In the genomic region with DNA sequence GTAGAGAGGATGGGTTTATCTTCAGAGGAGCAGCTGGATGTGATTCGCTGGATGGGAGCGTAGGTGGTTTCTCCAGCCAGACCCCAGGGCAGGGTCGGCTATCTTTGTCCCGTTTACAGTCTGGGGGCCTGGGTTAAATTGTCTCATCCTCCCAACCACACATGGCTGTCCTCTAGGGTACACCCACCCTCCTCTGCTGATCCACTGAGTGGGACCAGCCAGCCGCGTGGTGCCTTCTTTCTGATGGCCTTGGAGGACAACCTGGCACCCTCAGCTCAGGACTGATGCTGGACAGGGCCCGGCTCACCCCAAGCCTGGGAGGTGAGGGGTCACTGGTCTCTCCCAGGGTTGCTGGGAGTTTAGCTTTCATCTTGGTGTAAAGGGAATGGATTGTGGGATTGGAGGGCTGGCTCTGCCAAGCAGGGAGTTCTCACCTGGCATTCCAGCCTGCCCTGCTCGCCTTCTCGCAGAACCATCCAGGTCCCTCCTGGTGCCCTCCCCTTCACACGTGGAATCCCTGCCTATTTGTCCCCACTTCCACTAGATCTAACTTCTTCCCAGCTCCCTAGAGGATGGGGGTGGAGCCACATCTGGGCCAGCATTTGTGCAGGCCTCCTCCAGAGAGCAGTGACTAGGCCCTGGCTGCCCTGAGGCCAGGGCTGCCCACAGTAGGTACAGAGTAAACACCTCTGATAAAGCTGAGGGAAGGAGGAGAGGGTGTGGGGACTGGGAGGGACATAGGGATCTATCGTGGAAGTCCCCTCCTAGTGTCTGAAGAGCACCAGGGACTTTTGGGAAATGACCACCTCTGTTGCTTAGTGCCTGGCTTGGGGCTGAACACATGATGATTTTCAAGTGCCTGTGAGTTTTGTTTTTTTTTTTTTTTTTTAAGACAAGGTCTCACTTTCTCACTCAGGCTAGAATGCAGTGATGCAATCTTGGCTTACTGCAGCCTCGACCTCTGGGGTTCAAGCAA, we compare ENCODE assay signal across 8 cellular contexts. TPM values are rescaled to one million over a fixed set of nuclear protein-coding genes. Genes with fewer than 3 reads are reported as not detected.
A peak's percentile ranks its signal among the peaks of the same experiment; 100 is the strongest.
DNase-seq lines count a peak whose midpoint lies in the region; ATAC-seq and TF ChIP-seq lines count a peak whose summit lies in the region.

No MANE protein-coding gene starts in this region.

- H3K9me3 ChIP-seq in iPS-20b (ENCODE audit: insufficient read depth, low read depth, low read length): no peaks in the 10 kb centered on the region

- H3K9ac ChIP-seq in iPS-20b (ENCODE audit: low read depth, low read length): no peak overlapping the region; the same call in 1 of the 2 replicates

- peak overlapping the region; percentile 81 to 93 for H3K27ac Mint-ChIP-seq in activated naive CD4-positive, alpha-beta T cell treated with anti-CD3 and anti-CD28 coated beads, Interleukin-2, amount 50 U/mL, for 72 hours
- H3K27ac Mint-ChIP-seq in type B pancreatic cell: peak overlapping the region; percentile 87

- peaks cover 54% of the 10 kb centered on the region for H3K4me1 Mint-ChIP-seq in activated T-cell treated with anti-CD3 and anti-CD28 coated beads, Interleukin-2, amount 50 U/mL, for 4 hours (ENCODE audit: low read depth)
- H3K4me1 Mint-ChIP-seq in type B pancreatic cell (ENCODE audit: unreplicated experiment): peaks cover 36% of the 10 kb centered on the region

- DNase-seq in activated T-cell treated with anti-CD3 and anti-CD28 coated beads, Interleukin-2, amount 50 U/mL, for 4 hours: no peak
- DNase-seq in activated T-cell treated with anti-CD3 and anti-CD28 coated beads for 4 hours (no peak), type B pancreatic cell (ENCODE audit: extremely low spot score, unreplicated experiment) (no peak), NCI-H146 treated with DMSO at 0.1 percent for 48 hours (lab: John Stamatoyannopoulos, UW; ENCODE audit: unreplicated experiment) (no peak)
- no peak for DNase-seq in activated naive CD4-positive, alpha-beta T cell treated with anti-CD3 and anti-CD28 coated beads, Interleukin-2, amount 50 U/mL, for 72 hours (ENCODE audit: low spot score in 2 of 2)
- DNase-seq in stimulated activated CD4-positive, alpha-beta T cell treated with anti-CD3 and anti-CD28 coated beads, Interleukin-2, amount 100 ng/mL, for 48 hours: no peak

- TF ChIP-seq CTCF in type B pancreatic cell (conservative IDR thresholded peaks at IDR 0.05): no peak

- no peak for ATAC-seq in activated T-cell treated with anti-CD3 and anti-CD28 coated beads, Interleukin-2, amount 50 U/mL, for 4 hours
- peak in 1 of 2 donors; percentile 38 for ATAC-seq in activated naive CD4-positive, alpha-beta T cell treated with anti-CD3 and anti-CD28 coated beads, Interleukin-2, amount 50 U/mL, for 72 hours
- no peak for ATAC-seq in HG03280 (IDR thresholded peaks at IDR 0.05; ENCODE audit: unreplicated experiment)

- no peak overlapping the region for H3K27ac ChIP-seq in iPS-20b (ENCODE audit: low read length)

- H3K4me3 ChIP-seq in iPS-20b (ENCODE audit: low read length): peak overlapping the region; percentile 71

- H3K4me1 ChIP-seq in iPS-20b (ENCODE audit: insufficient read depth, low read length): peaks cover 22% of the 10 kb centered on the region

- H3K36me3 ChIP-seq in iPS-20b (ENCODE audit: insufficient read depth, low read depth, low read length): no peaks in the 10 kb centered on the region

- H3K27me3 ChIP-seq in iPS-20b (ENCODE audit: insufficient read depth, low read length): peaks cover 44% of the 10 kb centered on the region

- H3K4me3 Mint-ChIP-seq in activated T-cell treated with anti-CD3 and anti-CD28 coated beads, Interleukin-2, amount 50 U/mL, for 4 hours: peak overlapping the region; percentile 87
- H3K4me3 Mint-ChIP-seq in type B pancreatic cell: peak overlapping the region; percentile 86

- H3K9me3 Mint-ChIP-seq in activated T-cell treated with anti-CD3 and anti-CD28 coated beads, Interleukin-2, amount 50 U/mL, for 4 hours: no peaks in the 10 kb centered on the region
- H3K9me3 Mint-ChIP-seq in activated naive CD4-positive, alpha-beta T cell treated with anti-CD3 and anti-CD28 coated beads, Interleukin-2, amount 50 U/mL, for 72 hours: no peaks in the 10 kb centered on the region
- no peaks in the 10 kb centered on the region for H3K9me3 Mint-ChIP-seq in type B pancreatic cell

- H3K27me3 Mint-ChIP-seq in activated T-cell treated with anti-CD3 and anti-CD28 coated beads, Interleukin-2, amount 50 U/mL, for 4 hours (ENCODE audit: low read depth): no peaks in the 10 kb centered on the region
- H3K27me3 Mint-ChIP-seq in type B pancreatic cell: peaks cover 46% of the 10 kb centered on the region

- H3K36me3 Mint-ChIP-seq in activated T-cell treated with anti-CD3 and anti-CD28 coated beads, Interleukin-2, amount 50 U/mL, for 4 hours (ENCODE audit: insufficient read depth): peaks cover 6% of the 10 kb centered on the region
- peaks cover 12 to 19% of the 10 kb centered on the region in 2 donors for H3K36me3 Mint-ChIP-seq in activated naive CD4-positive, alpha-beta T cell treated with anti-CD3 and anti-CD28 coated beads, Interleukin-2, amount 50 U/mL, for 72 hours
- H3K36me3 Mint-ChIP-seq in type B pancreatic cell: no peaks in the 10 kb centered on the region

RNA-seq across cellular contexts. Expression of gene ITPR3, which starts 1.6 kb away (rescaled TPM):
- 10 to 100 TPM; 34.6 to 37.2 (median 35.5) TPM for total RNA-seq in activated T-cell treated with anti-CD3 and anti-CD28 coated beads, Interleukin-2, amount 50 U/mL, for 4 hours
- total RNA-seq in activated naive CD4-positive, alpha-beta T cell treated with anti-CD3 and anti-CD28 coated beads, Interleukin-2, amount 50 U/mL, for 72 hours: 10 to 100 TPM; 39.2 to 50.8 TPM
- 24.6 and 56.1 TPM in 2 replicates for total RNA-seq in type B pancreatic cell (ENCODE audit: low replicate concordance)

RNA-seq across cellular contexts. Expression of gene BAK1, which starts 42.7 kb away (rescaled TPM):
- 10 to 100 TPM; 42.1 to 52.0 (median 49.8) TPM for total RNA-seq in activated T-cell treated with anti-CD3 and anti-CD28 coated beads, Interleukin-2, amount 50 U/mL, for 4 hours
- total RNA-seq in activated naive CD4-positive, alpha-beta T cell treated with anti-CD3 and anti-CD28 coated beads, Interleukin-2, amount 50 U/mL, for 72 hours: 10 to 100 TPM; 43.8 to 57.0 TPM
- 27.3 and 37.0 TPM in 2 replicates for total RNA-seq in type B pancreatic cell (ENCODE audit: low replicate concordance)
